ENCODE assay signal across 30 cellular contexts in genomic region chr16:17067882-17068281, GRCh38.
"Had no signal": no experiment of that assay in that cellular context is flagged by ENCODE, and none has a peak within 500 bp of the region (broad histone marks: within the 10 kb centered on the region; RNA-seq: fewer than 3 reads in every experiment).

No MANE protein-coding gene starts in this region.

- H3K27me3 ChIP-seq: brain microvascular endothelial cell, SJCRH30 had no signal

- H3K4me3 ChIP-seq: MG63, PC-9, SJCRH30, SK-N-MC had no signal

- H3K27ac ChIP-seq: brain microvascular endothelial cell, PC-9, RWPE1, SJCRH30, SK-N-MC, WERI-Rb-1 had no signal

- H3K4me2 ChIP-seq: PC-9 had no signal

- H3K36me3 ChIP-seq: brain microvascular endothelial cell, MG63, SJCRH30, WERI-Rb-1 had no signal

- H2AFZ ChIP-seq: PC-9 had no signal

- ATAC-seq: activated CD8-positive, alpha-beta T cell treated with anti-CD3 and anti-CD28 coated beads for 36 hours; activated T-cell treated with anti-CD3 and anti-CD28 coated beads, Interleukin-2, amount 50 U/mL, for 72 hours; activated T-helper 17 cell treated with anti-CD3 and anti-CD28 coated beads, Interleukin-2, amount 50 U/mL, for 72 hours; Right ventricle myocardium inferior had no signal

- DNase-seq: activated CD4-positive, alpha-beta T cell treated with anti-CD3 and anti-CD28 coated beads, Interleukin-2, amount 10 ng/mL, durations not matched to agents 24 days and 14 days; activated CD4-positive, alpha-beta T cell treated with anti-CD3 and anti-CD28 coated beads, Interleukin-2, amount 50 U/mL, for 4 hours; activated CD8-positive, alpha-beta T cell treated with anti-CD3 and anti-CD28 coated beads for 36 hours; activated effector memory CD4-positive, alpha-beta T cell treated with anti-CD3 and anti-CD28 coated beads, Interleukin-2, amount 50 U/mL, for 16 hours; activated naive CD4-positive, alpha-beta T cell; activated naive CD4-positive, alpha-beta T cell treated with anti-CD3 and anti-CD28 coated beads, Interleukin-2, amount 50 U/mL, for 16 hours; activated naive CD8-positive, alpha-beta T cell treated with anti-CD3 and anti-CD28 coated beads for 36 hours; activated T-cell treated with anti-CD3 and anti-CD28 coated beads, Interleukin-2, amount 50 U/mL, for 1 hour; activated T-cell treated with anti-CD3 and anti-CD28 coated beads, Interleukin-2, amount 50 U/mL, for 72 hours; amniotic stem cell; aorta; brain microvascular endothelial cell; central memory CD4-positive, alpha-beta T cell; Kasumi-1; MG63; NCI-H1105; NCI-H1417 treated with DMSO at 0.1 percent for 48 hours; NCI-H1930; NCI-H2081 treated with DMSO at 0.1 percent for 48 hours; NCI-H226; NCI-H524 treated with DMSO at 0.1 percent for 48 hours; PC-9; SJCRH30; T1000; WERI-Rb-1 had no signal

- H3K4me1 ChIP-seq: SJCRH30 had no signal

- FAIRE-seq: RCC 7860 had no signal

- H3K9me3 ChIP-seq: MG63, SJCRH30 had no signal
